21 cellular contexts compared by ENCODE assay signal in the genomic region with DNA sequence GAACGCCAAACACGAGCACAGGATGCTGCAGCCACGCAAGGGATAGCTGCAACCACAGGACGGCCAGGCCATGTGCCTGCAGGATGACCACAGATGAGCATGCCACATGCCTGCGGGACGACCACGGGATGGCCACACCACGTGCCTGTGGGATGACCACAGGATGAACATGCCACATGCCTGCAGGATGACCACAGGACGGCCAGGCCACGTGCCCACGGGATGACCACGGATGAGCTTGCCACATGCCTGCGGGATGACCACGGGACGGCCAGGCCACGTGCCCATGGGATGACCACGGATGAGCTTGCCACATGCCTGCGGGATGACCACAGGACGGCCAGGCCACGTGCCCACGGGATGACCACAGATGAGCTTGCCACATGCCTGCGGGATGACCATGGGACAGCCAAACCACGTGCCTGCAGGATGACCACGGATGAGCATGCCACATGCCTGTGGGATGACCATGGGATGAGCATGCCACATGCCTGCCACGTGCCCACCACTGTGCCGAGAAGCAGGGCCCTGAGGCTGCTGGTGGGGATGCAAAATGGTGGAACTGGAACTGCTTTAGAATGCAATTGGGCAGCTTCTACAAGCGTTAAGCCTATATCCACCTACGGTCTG.
"Had no signal": no experiment of that assay in that cellular context is flagged by ENCODE, and none has a peak within 500 bp of the region (broad histone marks: within the 10 kb centered on the region; RNA-seq: fewer than 3 reads in every experiment).

No MANE protein-coding gene starts in this region.

- H3K9me3 Mint-ChIP-seq: activated naive CD4-positive, alpha-beta T cell treated with anti-CD3 and anti-CD28 coated beads for 36 hours had no signal

- H3K4me3 ChIP-seq: dorsolateral prefrontal cortex, esophagus squamous epithelium had no signal

- H3K27ac ChIP-seq: brain microvascular endothelial cell, dorsolateral prefrontal cortex, esophagus squamous epithelium had no signal

- DNase-seq: activated B cell treated with CpG ODN at 0.5 μM for 24 hours; activated CD4-positive, alpha-beta T cell treated with anti-CD3 and anti-CD28 coated beads, Interleukin-2, amount 10 ng/mL, durations not matched to agents 7 days and 5 days; activated CD8-positive, alpha-beta memory T cell treated with anti-CD3 and anti-CD28 coated beads for 24 hours; activated naive CD4-positive, alpha-beta T cell treated with anti-CD3 and anti-CD28 coated beads for 36 hours; amygdala; brain microvascular endothelial cell; esophagus squamous epithelium; foreskin fibroblast; mesendoderm; stimulated activated CD4-positive, alpha-beta T cell treated with anti-CD3 and anti-CD28 coated beads, Interleukin-2, amount 100 ng/mL, for 24 hours; stimulated activated naive CD4-positive, alpha-beta T cell; substantia nigra; T-helper 2 cell had no signal

- H3K9me3 ChIP-seq: esophagus squamous epithelium had no signal

- H3K4me3 Mint-ChIP-seq: activated B cell treated with CpG ODN at 0.5 μM for 24 hours; activated CD4-positive, alpha-beta T cell treated with anti-CD3 and anti-CD28 coated beads, Interleukin-2, amount 10 ng/mL, durations not matched to agents 7 days and 5 days; activated naive CD4-positive, alpha-beta T cell treated with anti-CD3 and anti-CD28 coated beads for 36 hours; activated T-helper 17 cell treated with anti-CD3 and anti-CD28 coated beads, Interleukin-2, amount 50 U/mL, for 72 hours; type B pancreatic cell had no signal

- FAIRE-seq: endometrium, TTC549 had no signal

- H3K36me3 ChIP-seq: brain microvascular endothelial cell had no signal

- H3K27me3 Mint-ChIP-seq: activated B cell treated with CpG ODN at 0.5 μM for 24 hours; activated CD4-positive, alpha-beta T cell treated with anti-CD3 and anti-CD28 coated beads, Interleukin-2, amount 10 ng/mL, durations not matched to agents 7 days and 5 days; activated T-helper 17 cell treated with anti-CD3 and anti-CD28 coated beads, Interleukin-2, amount 50 U/mL, for 72 hours; progenitor cell of endocrine pancreas; type B pancreatic cell had no signal

- ATAC-seq: activated T-helper 17 cell treated with anti-CD3 and anti-CD28 coated beads, Interleukin-2, amount 50 U/mL, for 72 hours; left lobe of liver; sciatic nerve had no signal

- H3K27me3 ChIP-seq: brain microvascular endothelial cell, dorsolateral prefrontal cortex, esophagus squamous epithelium had no signal
